ENCODE assay signal across 15 cellular contexts in the genomic region with DNA sequence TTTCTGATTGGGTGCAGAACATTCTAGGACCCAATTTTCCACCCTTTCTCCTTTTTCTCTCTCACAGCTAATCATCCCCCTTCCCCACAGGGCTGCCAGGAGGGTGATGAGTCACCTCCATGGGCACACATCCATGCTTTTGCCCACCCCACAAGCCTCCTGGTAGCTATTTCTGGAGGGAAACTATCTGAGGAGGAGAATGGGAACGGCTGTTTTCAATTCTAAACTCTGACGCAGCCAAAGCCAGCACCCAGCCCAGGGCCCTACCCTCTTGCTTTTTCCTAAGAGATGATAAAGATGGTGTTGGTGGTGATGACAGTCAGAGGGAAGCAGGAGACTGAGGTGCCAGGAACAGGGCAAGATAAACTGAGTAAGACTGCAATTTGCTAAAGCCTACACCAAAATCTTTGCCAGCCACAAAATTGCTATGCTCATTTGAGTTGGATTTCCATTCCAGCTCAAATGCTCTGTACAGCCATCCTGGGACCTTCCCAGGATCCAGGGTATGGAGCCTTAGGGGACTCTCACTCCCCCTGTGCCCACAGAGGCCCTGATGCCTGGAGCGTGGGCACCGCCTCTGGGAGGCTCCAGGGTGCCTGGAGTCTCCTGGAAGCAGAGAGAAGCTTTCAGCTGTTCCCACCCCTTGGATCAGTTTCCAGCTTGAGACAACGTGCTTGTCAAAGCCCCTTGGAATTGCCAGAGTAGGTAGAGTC.
DNase-seq lines count a peak whose midpoint lies in the region; ATAC-seq, FAIRE-seq and TF ChIP-seq lines count a peak whose summit lies in the region.
"Had no signal": no experiment of that assay in that cellular context is flagged by ENCODE, and none has a peak within 500 bp of the region (broad histone marks: within the 10 kb centered on the region; RNA-seq: fewer than 3 reads in every experiment).

No MANE protein-coding gene starts in this region.

- no peaks in the 10 kb centered on the region for H3K36me3 ChIP-seq in astrocyte (ENCODE audit: insufficient read depth, low read length)

- H3K27ac ChIP-seq in A549: no peak overlapping the region
- H3K27ac ChIP-seq in astrocyte (ENCODE audit: low read depth, low read length): no peak overlapping the region
- H3K27ac ChIP-seq: foreskin keratinocyte had no signal

- H3K79me2 ChIP-seq in astrocyte (ENCODE audit: insufficient read depth, low read length): no peaks in the 10 kb centered on the region

- FAIRE-seq in A549 (lab: Jason Lieb, UNC) (no peak), astrocyte (lab: Jason Lieb, UNC) (no peak)

- no peak for TF ChIP-seq RAD21 in A549 (conservative IDR thresholded peaks at IDR 0.05 in 1 of 2, IDR thresholded peaks at IDR 0.05 in 1 of 2)

- POLR2A ChIA-PET in A549 (lab: Yijun Ruan, JAX): no interaction called here

- peaks cover 15% of the 10 kb centered on the region for H3K4me1 ChIP-seq in A549
- H3K4me1 ChIP-seq in astrocyte (ENCODE audit: insufficient read depth, low read length): peaks cover 9% of the 10 kb centered on the region
- H3K4me1 ChIP-seq: foreskin keratinocyte had no signal

- H3K4me3 Mint-ChIP-seq in astrocyte (ENCODE audit: unreplicated experiment): no peak overlapping the region
- H3K4me3 Mint-ChIP-seq: activated T-helper 17 cell treated with anti-CD3 and anti-CD28 coated beads, Interleukin-2, amount 50 U/mL, for 72 hours; central memory CD8-positive, alpha-beta T cell had no signal

- H3K4me1 Mint-ChIP-seq in astrocyte (ENCODE audit: low read depth, unreplicated experiment): peaks cover 16% of the 10 kb centered on the region
- H3K4me1 Mint-ChIP-seq: central memory CD8-positive, alpha-beta T cell had no signal

- no peak overlapping the region for H3K4me2 ChIP-seq in A549
- H3K4me2 ChIP-seq in astrocyte (ENCODE audit: low read length): no peak overlapping the region

- WGBS in A549 (ENCODE audit: missing lambda C conversion rate): 50% methylated on average over 3 of the region's 5 CpGs

- no peak overlapping the region for H3K27ac Mint-ChIP-seq in astrocyte (ENCODE audit: unreplicated experiment)
- H3K27ac Mint-ChIP-seq: activated T-helper 17 cell treated with anti-CD3 and anti-CD28 coated beads, Interleukin-2, amount 50 U/mL, for 72 hours had no signal

- no peak overlapping the region for H3K9ac ChIP-seq in astrocyte (ENCODE audit: low read length)

- peaks cover 9% of the 10 kb centered on the region for H3K27me3 Mint-ChIP-seq in astrocyte (ENCODE audit: low read depth, unreplicated experiment)

- H3K9me3 ChIP-seq in A549 (no peaks in the 10 kb centered on the region), astrocyte (ENCODE audit: insufficient read depth, low read depth, low read length) (no peaks in the 10 kb centered on the region)

- peak overlapping the region; percentile 8 for H2AFZ ChIP-seq in astrocyte (ENCODE audit: low read depth, low read length)

- H3K27me3 ChIP-seq in astrocyte (ENCODE audit: insufficient read depth, low read length): no peaks in the 10 kb centered on the region
- H3K27me3 ChIP-seq: foreskin keratinocyte had no signal

- H4K20me1 ChIP-seq in astrocyte (ENCODE audit: insufficient read depth, low read length): no peaks in the 10 kb centered on the region

- no peak for DNase-seq in A549 (ENCODE audit: low read depth in 1 of 2, low spot score in 1 of 2)
- peak; percentile 8 for DNase-seq in HS-27A (ENCODE audit: low read depth)
- peak; percentile 62 for DNase-seq in astrocyte (ENCODE audit: low read depth)
- peak; percentile 31 for DNase-seq in hepatic stellate cell (ENCODE audit: low spot score)
- DNase-seq in activated CD4-positive, alpha-beta T cell treated with anti-CD3 and anti-CD28 coated beads, Interleukin-2, amount 50 U/mL, for 4 hours: no peak
- DNase-seq in epidermal melanocyte (ENCODE audit: insufficient read length, low spot score): no peak
- no peak for DNase-seq in SW 1271 (lab: John Stamatoyannopoulos, UW)
- DNase-seq: activated CD4-positive, CD25-positive, alpha-beta regulatory T cell; AML-193; foreskin keratinocyte; KG1; NCI-H2171 treated with DMSO at 0.1 percent for 48 hours had no signal

- CTCF ChIA-PET in A549 (lab: Yijun Ruan, JAX): interaction anchor here (1.2 to 1.5 kb wide), 3 partner anchors 12 to 207 kb away, joined by 3 to 5 read pairs (median 3); no protein-coding TSS in a partner anchor

- ATAC-seq in A549: no peak
- ATAC-seq in GM18868 (IDR thresholded peaks at IDR 0.05; ENCODE audit: unreplicated experiment): no peak
- ATAC-seq: activated T-helper 17 cell treated with anti-CD3 and anti-CD28 coated beads, Interleukin-2, amount 50 U/mL, for 72 hours; foreskin keratinocyte had no signal

- no peak for TF ChIP-seq POLR2A in A549 (IDR thresholded peaks at IDR 0.05; ENCODE audit: low read length)

- no peak for TF ChIP-seq EP300 in A549 (IDR thresholded peaks at IDR 0.05)

- no peaks in the 10 kb centered on the region for H3K36me3 Mint-ChIP-seq in astrocyte (ENCODE audit: low read depth, unreplicated experiment)

- no peak for TF ChIP-seq CTCF in A549 (IDR thresholded peaks at IDR 0.05)
- TF ChIP-seq CTCF in astrocyte (IDR thresholded peaks at IDR 0.05; ENCODE audit: insufficient read depth, low read depth, low read length): no peak

- H3K4me3 ChIP-seq in A549: no peak overlapping the region
- no peak overlapping the region for H3K4me3 ChIP-seq in astrocyte (ENCODE audit: insufficient read depth, low read depth, low read length)

- peaks cover 3% of the 10 kb centered on the region for H3K9me3 Mint-ChIP-seq in astrocyte (ENCODE audit: unreplicated experiment)
- H3K9me3 Mint-ChIP-seq: activated T-helper 17 cell treated with anti-CD3 and anti-CD28 coated beads, Interleukin-2, amount 50 U/mL, for 72 hours; central memory CD8-positive, alpha-beta T cell had no signal

TF ChIP-seq in A549, 52 proteins besides CTCF, POLR2A, EP300 and RAD21:
- TF ChIP-seq FOSL2 (IDR thresholded peaks at IDR 0.05): no peak
- TF ChIP-seq FOSL2 (CRISPR knock-in tag; IDR thresholded peaks at IDR 0.05): 0 out of 2 replicates have a peak, but pooled peaks have one; percentile 14
- TF ChIP-seq JUN (IDR thresholded peaks at IDR 0.05): no peak
- no peak for TF ChIP-seq SREBF2 (IDR thresholded peaks at IDR 0.05)
- TF ChIP-seq PHF8 (IDR thresholded peaks at IDR 0.05; ENCODE audit: borderline replicate concordance, low read depth): no peak

Comparison
In these comparisons a context has a peak if more than half of its experiments do, and no peak if none do; other contexts are left out.
1. DNase-seq: peak in HS-27A (single experiment), astrocyte (single experiment) and hepatic stellate cell (single experiment); none in A549 (0 of 2), activated CD4-positive, alpha-beta T cell treated with anti-CD3 and anti-CD28 coated beads, Interleukin-2, amount 50 U/mL, for 4 hours (0 of 2), epidermal melanocyte (single experiment) and SW 1271 (0 of 2).